ENCODE assay signal across 5 cellular contexts in genomic region chr2:198309081-198309480, GRCh38.
"Had no signal": no experiment of that assay in that cellular context is flagged by ENCODE, and none has a peak within 500 bp of the region (broad histone marks: within the 10 kb centered on the region; RNA-seq: fewer than 3 reads in every experiment).

No MANE protein-coding gene starts in this region.

- H3K27ac ChIP-seq: GM23248, HL-60 had no signal

- H3K4me3 ChIP-seq: GM23248, HAP-1, K562 had no signal

- H3K36me3 ChIP-seq: HAP-1 had no signal

- H3K9me3 ChIP-seq: HAP-1 had no signal

- H3K9ac ChIP-seq: GM23248 had no signal

- H2AFZ ChIP-seq: GM23248 had no signal

- DNase-seq: GOT3 had no signal
